In genomic region chr5:1765141-1765879, GRCh38 we compare ENCODE assay signal across 14 cellular contexts.
DNase-seq lines count a peak whose midpoint lies in the region; ATAC-seq lines count a peak whose summit lies in the region.
"Had no signal": no experiment of that assay in that cellular context is flagged by ENCODE, and none has a peak within 500 bp of the region (broad histone marks: within the 10 kb centered on the region; RNA-seq: fewer than 3 reads in every experiment).

No MANE protein-coding gene starts in this region.

- DNase-seq in RPMI8226, result peak; percentile 66
- DNase-seq in skeletal muscle cell (ENCODE audit: low read depth), result peak; percentile 5
- no peak for DNase-seq in NCI-H1694 treated with DMSO at 0.1 percent for 48 hours (lab: John Stamatoyannopoulos, UW)
- DNase-seq in NCI-H1048 (lab: John Stamatoyannopoulos, UW), result no peak
- no peak for DNase-seq in NCI-H1092 treated with DMSO at 0.1 percent for 48 hours (lab: John Stamatoyannopoulos, UW)
- DNase-seq: activated CD4-positive, alpha-beta memory T cell treated with anti-CD3 and anti-CD28 coated beads for 36 hours; activated naive CD4-positive, alpha-beta T cell treated with anti-CD3 and anti-CD28 coated beads for 36 hours; GDM1; left ventricle myocardium inferior; NCI-H146; NCI-H524; T-helper 9 cell had no signal

- ATAC-seq in GM19035 (IDR thresholded peaks at IDR 0.05; ENCODE audit: unreplicated experiment), result peak; percentile 88
- peak; percentile 96 for ATAC-seq in HG02642 (IDR thresholded peaks at IDR 0.05; ENCODE audit: poor library complexity, unreplicated experiment)

- H3K4me3 ChIP-seq in skeletal muscle cell (ENCODE audit: low read depth, low read length), result no peak overlapping the region
- H3K4me3 ChIP-seq: left ventricle myocardium inferior had no signal

Comparison
In these comparisons a context has a peak if more than half of its experiments do, and no peak if none do; other contexts are left out.
1. DNase-seq: peak in RPMI8226 (single experiment) and skeletal muscle cell (single experiment); none in NCI-H1694 treated with DMSO at 0.1 percent for 48 hours (single experiment), NCI-H1048 (single experiment) and NCI-H1092 treated with DMSO at 0.1 percent for 48 hours (single experiment).